ENCODE assay signal across 19 cellular contexts in the genomic region with DNA sequence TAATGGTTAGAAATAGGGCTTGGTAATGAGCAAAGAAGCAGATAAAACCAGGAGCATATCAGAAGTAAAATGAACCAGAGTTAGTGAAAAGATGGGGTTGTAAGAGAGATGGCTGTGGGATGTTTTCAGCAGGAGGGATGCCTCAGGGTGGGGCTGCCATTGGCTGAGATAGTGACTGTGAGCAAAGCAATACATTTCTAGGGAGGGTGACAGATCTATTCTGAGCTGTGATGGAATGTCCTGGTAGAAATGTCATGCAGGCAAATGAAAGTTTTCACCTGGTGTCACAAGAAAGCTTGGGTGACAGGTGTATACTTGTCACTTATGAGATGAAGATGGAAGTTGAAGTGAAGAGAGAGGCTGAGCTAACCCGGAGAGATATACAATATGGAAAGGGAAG.
DNase-seq lines count a peak whose midpoint lies in the region; ATAC-seq and TF ChIP-seq lines count a peak whose summit lies in the region.
"Had no signal": no experiment of that assay in that cellular context is flagged by ENCODE, and none has a peak within 500 bp of the region (broad histone marks: within the 10 kb centered on the region; RNA-seq: fewer than 3 reads in every experiment).

No MANE protein-coding gene starts in this region.

- H3K4me1 ChIP-seq in IMR-90 (ENCODE audit: control insufficient read depth, insufficient read depth, low read length) (peaks cover 27% of the 10 kb centered on the region), uterus (peaks cover 0 to 19% of the 10 kb centered on the region in 2 donors)
- H3K4me1 ChIP-seq: Caco-2, HAP-1 had no signal

- H3K9ac ChIP-seq in IMR-90 (ENCODE audit: low read depth, low read length) (no peak overlapping the region), SU-DHL-6 (ENCODE audit: low read length) (no peak overlapping the region)
- H3K9ac ChIP-seq: BLaER1 had no signal

- H3K36me3 ChIP-seq in IMR-90 (ENCODE audit: control insufficient read depth, insufficient read depth, low read length), result no peaks in the 10 kb centered on the region
- 0 out of 2 replicates have a peak, but pooled peaks cover under 1% of the 10 kb centered on the region for H3K36me3 ChIP-seq in SU-DHL-6 (ENCODE audit: low read length)
- H3K36me3 ChIP-seq in uterus, result no peaks in the 10 kb centered on the region
- H3K36me3 ChIP-seq: BLaER1, HAP-1 had no signal

- peak overlapping the region; percentile 73; the same call in 1 of the 2 replicates for H2AK5ac ChIP-seq in IMR-90 (ENCODE audit: low read depth, low read length)

- intact Hi-C loops in Right ventricle myocardium superior (cut with DNase I) (no loop called here), cardiac septum (cut with DNase I) (no loop called here), IMR-90 (cut with micrococcal nuclease) (loop anchor here (5.0 kb wide), 1 partner anchor 54 kb away; no protein-coding TSS in a partner anchor), uterus (cut with DNase I; ENCODE audit: low total_unique reads) (no loop called here)

- no peak for DNase-seq in Right ventricle myocardium superior
- no peak for DNase-seq in cardiac septum (ENCODE audit: low spot score)
- no peak for DNase-seq in IMR-90
- DNase-seq in uterus, result no peak
- DNase-seq in NCI-H1694 (lab: John Stamatoyannopoulos, UW), result no peak
- DNase-seq: Caco-2; CD4-positive, CD25-positive, alpha-beta regulatory T cell; CD8-positive, alpha-beta T cell; DMS153; DND-41; GOT3; HFFc6 had no signal

- no peak overlapping the region; the same call in 1 of the 2 replicates for H3K56ac ChIP-seq in IMR-90 (ENCODE audit: extremely low read depth, insufficient read depth, low read length)

- ATAC-seq in Right ventricle myocardium superior (ENCODE audit: poor library complexity) (peak; percentile 53), IMR-90 (ENCODE audit: low read depth) (no peak), GM21723 (IDR thresholded peaks at IDR 0.05; ENCODE audit: unreplicated experiment) (no peak), GM21423 (IDR thresholded peaks at IDR 0.05; ENCODE audit: unreplicated experiment) (no peak)
- ATAC-seq: CD8-positive, alpha-beta T cell had no signal

- H4K20me1 ChIP-seq in IMR-90 (ENCODE audit: insufficient read depth, low read length) (no peaks in the 10 kb centered on the region), SU-DHL-6 (ENCODE audit: low read depth, low read length) (no peaks in the 10 kb centered on the region)
- H4K20me1 ChIP-seq: BLaER1 had no signal

- H3K4me2 ChIP-seq in IMR-90 (ENCODE audit: low read depth, low read length), result no peak overlapping the region
- H3K4me2 ChIP-seq in SU-DHL-6 (ENCODE audit: low read depth, low read length, poor library complexity, severe bottlenecking), result no peak overlapping the region
- H3K4me2 ChIP-seq: BLaER1 had no signal

- H3K4me3 ChIP-seq in IMR-90 (ENCODE audit: insufficient read depth, low read depth, low read length), result no peak overlapping the region
- no peak overlapping the region for H3K4me3 ChIP-seq in SU-DHL-6 (ENCODE audit: insufficient read depth, low read length, poor library complexity, severe bottlenecking)
- H3K4me3 ChIP-seq in uterus, result no peak overlapping the region
- H3K4me3 ChIP-seq: BLaER1, HAP-1 had no signal

- no peaks in the 10 kb centered on the region for H3K79me1 ChIP-seq in IMR-90 (ENCODE audit: low read depth in 1 of 2, low read length in 2 of 2)

- H3K4ac ChIP-seq in IMR-90 (ENCODE audit: low read depth, low read length), result peak overlapping the region; percentile 81

- H4K8ac ChIP-seq in IMR-90 (ENCODE audit: low read depth in 2 of 2, low read length in 2 of 2), result peak overlapping the region; percentile 4 to 32; a peak in 3 of 4 replicates

- H3K9me3 ChIP-seq in IMR-90 (ENCODE audit: control insufficient read depth, insufficient read depth, low read length) (peaks cover 4% of the 10 kb centered on the region; the same call in 1 of the 2 replicates), SU-DHL-6 (ENCODE audit: insufficient read depth, low read length) (0 out of 2 replicates have a peak, but pooled peaks cover 3% of the 10 kb centered on the region), uterus (no peaks in the 10 kb centered on the region)
- H3K9me3 ChIP-seq: BLaER1, Caco-2, HAP-1 had no signal

- peak overlapping the region; percentile 78 for H2BK15ac ChIP-seq in IMR-90 (ENCODE audit: low read depth, low read length)

- no peaks in the 10 kb centered on the region for H3K27me3 ChIP-seq in IMR-90 (ENCODE audit: control insufficient read depth, insufficient read depth, low read length)
- no peaks in the 10 kb centered on the region for H3K27me3 ChIP-seq in SU-DHL-6 (ENCODE audit: low read length)
- H3K27me3 ChIP-seq in uterus, result no peaks in the 10 kb centered on the region
- H3K27me3 ChIP-seq: BLaER1 had no signal

- CTCF ChIA-PET in IMR-90 (lab: Yijun Ruan, JAX), result no interaction called here

- H4K5ac ChIP-seq in IMR-90 (ENCODE audit: low read depth, low read length), result peak overlapping the region; percentile 61; the same call in 1 of the 2 replicates

- H3K9me2 ChIP-seq in SU-DHL-6 (replicated peaks; ENCODE audit: insufficient read depth, low read length), result no peaks in the 10 kb centered on the region

- H3K9me1 ChIP-seq in IMR-90 (ENCODE audit: insufficient read depth, low read length), result peaks cover 17% of the 10 kb centered on the region

- H3K79me2 ChIP-seq in SU-DHL-6 (ENCODE audit: insufficient read depth, low read length), result no peaks in the 10 kb centered on the region

- H3K27ac ChIP-seq in IMR-90 (ENCODE audit: insufficient read depth, low read length) (no peak overlapping the region), SU-DHL-6 (ENCODE audit: low read depth, low read length) (peak overlapping the region; percentile 97; the same call in 1 of the 2 replicates), uterus (peak overlapping the region; percentile 11 to 37)
- H3K27ac ChIP-seq: 22Rv1, BLaER1, C4-2B had no signal

- H2BK5ac ChIP-seq in IMR-90 (ENCODE audit: low read depth, low read length, poor library complexity, severe bottlenecking), result peak overlapping the region; percentile 59

- peak overlapping the region; percentile 57; the same call in 1 of the 2 replicates for H4K91ac ChIP-seq in IMR-90 (ENCODE audit: insufficient read depth, low read depth, low read length)

- TF ChIP-seq POLR2A in IMR-90 (IDR thresholded peaks at IDR 0.05; ENCODE audit: low read depth, low read length) (no peak), uterus (IDR thresholded peaks at IDR 0.05) (no peak)

- TF ChIP-seq CTCF in IMR-90 (conservative IDR thresholded peaks at IDR 0.05; ENCODE audit: low read depth, low read length) (no peak), SU-DHL-6 (IDR thresholded peaks at IDR 0.05; ENCODE audit: insufficient read depth, low read length, poor library complexity, severe bottlenecking) (no peak), uterus (IDR thresholded peaks at IDR 0.05) (no peak)

- no peak overlapping the region for H2AFZ ChIP-seq in IMR-90 (replicated peaks; ENCODE audit: low read length, poor library complexity)
- H2AFZ ChIP-seq in SU-DHL-6 (ENCODE audit: low read depth, low read length, severe bottlenecking), result no peak overlapping the region

- H3K23ac ChIP-seq in IMR-90 (ENCODE audit: low read depth, low read length), result no peak overlapping the region

- POLR2A ChIA-PET in IMR-90 (lab: Charles Lee; ENCODE audit: unreplicated experiment), result no interaction called here

- H2BK120ac ChIP-seq in IMR-90 (ENCODE audit: low read depth, low read length), result peak overlapping the region; percentile 94

- 57% methylated on average over 1 of the region's 1 CpG; no CpG with 5 or more reads in 1 of the 2 experiments for WGBS in IMR-90 (ENCODE audit: extremely low coverage in 2 of 2, insufficient read length in 1 of 2), 2 experiments

- in situ Hi-C loops in IMR-90 (cut with MboI; ENCODE audit: low sequenced_read_pairs), result no loop called here

- TF ChIP-seq RAD21 in IMR-90 (IDR thresholded peaks at IDR 0.05; ENCODE audit: low read length), result no peak

- peak overlapping the region; percentile 48 for H3K14ac ChIP-seq in IMR-90 (replicated peaks; ENCODE audit: low read depth, low read length)

- no peak overlapping the region for H2AK9ac ChIP-seq in IMR-90 (replicated peaks; ENCODE audit: low read depth, low read length, poor library complexity)

- H3F3A ChIP-seq in SU-DHL-6 (ENCODE audit: insufficient read depth), result peaks cover 41% of the 10 kb centered on the region

- H2BK20ac ChIP-seq in IMR-90 (ENCODE audit: low read depth, low read length), result peak overlapping the region; percentile 88

- peak overlapping the region; percentile 85 for H3K18ac ChIP-seq in IMR-90 (ENCODE audit: low read depth, low read length)

- dilution Hi-C loops in IMR-90 (cut with HindIII; ENCODE audit: low sequenced_read_pairs, unreplicated experiment), result no loop called here

- BruUV-seq in IMR-90 (replicated peaks; lab: Mats Ljungman, UMichigan), result no TSS peak

TF ChIP-seq in IMR-90, 13 proteins besides CTCF, POLR2A, EP300 and RAD21 (continues in another document):
- TF ChIP-seq RCOR1 (IDR thresholded peaks at IDR 0.05; ENCODE audit: insufficient replicate concordance, low read length) (no peak), FOS (IDR thresholded peaks at IDR 0.05; ENCODE audit: low read depth, low read length) (no peak), MAFK (IDR thresholded peaks at IDR 0.05; ENCODE audit: low read depth, low read length) (no peak), CEBPB (IDR thresholded peaks at IDR 0.05; ENCODE audit: low read depth, low read length) (no peak), RFX5 (IDR thresholded peaks at IDR 0.05; ENCODE audit: low read depth, low read length) (no peak), MAZ (IDR thresholded peaks at IDR 0.05; ENCODE audit: borderline replicate concordance, low read depth, low read length) (no peak), SMC3 (IDR thresholded peaks at IDR 0.05; ENCODE audit: low read depth, low read length) (no peak), NFE2L2 (IDR thresholded peaks at IDR 0.05; ENCODE audit: low read depth, low read length) (no peak)
- TF ChIP-seq, protein P1, sequence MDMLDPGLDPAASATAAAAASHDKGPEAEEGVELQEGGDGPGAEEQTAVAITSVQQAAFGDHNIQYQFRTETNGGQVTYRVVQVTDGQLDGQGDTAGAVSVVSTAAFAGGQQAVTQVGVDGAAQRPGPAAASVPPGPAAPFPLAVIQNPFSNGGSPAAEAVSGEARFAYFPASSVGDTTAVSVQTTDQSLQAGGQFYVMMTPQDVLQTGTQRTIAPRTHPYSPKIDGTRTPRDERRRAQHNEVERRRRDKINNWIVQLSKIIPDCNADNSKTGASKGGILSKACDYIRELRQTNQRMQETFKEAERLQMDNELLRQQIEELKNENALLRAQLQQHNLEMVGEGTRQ (IDR thresholded peaks at IDR 0.05; ENCODE audit: low read depth, low read length), result no peak
- TF ChIP-seq, protein P2, sequence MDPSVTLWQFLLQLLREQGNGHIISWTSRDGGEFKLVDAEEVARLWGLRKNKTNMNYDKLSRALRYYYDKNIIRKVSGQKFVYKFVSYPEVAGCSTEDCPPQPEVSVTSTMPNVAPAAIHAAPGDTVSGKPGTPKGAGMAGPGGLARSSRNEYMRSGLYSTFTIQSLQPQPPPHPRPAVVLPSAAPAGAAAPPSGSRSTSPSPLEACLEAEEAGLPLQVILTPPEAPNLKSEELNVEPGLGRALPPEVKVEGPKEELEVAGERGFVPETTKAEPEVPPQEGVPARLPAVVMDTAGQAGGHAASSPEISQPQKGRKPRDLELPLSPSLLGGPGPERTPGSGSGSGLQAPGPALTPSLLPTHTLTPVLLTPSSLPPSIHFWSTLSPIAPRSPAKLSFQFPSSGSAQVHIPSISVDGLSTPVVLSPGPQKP (IDR thresholded peaks at IDR 0.05; ENCODE audit: borderline replicate concordance, low read depth, low read length), result no peak
